ENCODE assay signal across 15 cellular contexts in genomic region chr14:69423279-69423678, GRCh38.
"Had no signal": no experiment of that assay in that cellular context is flagged by ENCODE, and none has a peak within 500 bp of the region (broad histone marks: within the 10 kb centered on the region; RNA-seq: fewer than 3 reads in every experiment).

No MANE protein-coding gene starts in this region.

- H3K27me3 ChIP-seq: colonic mucosa, gastrocnemius medialis, heart right ventricle, spleen, stomach had no signal

- H3K36me3 ChIP-seq: colonic mucosa, prostate gland, thoracic aorta had no signal

- H3K4me1 ChIP-seq: colonic mucosa, gastrocnemius medialis, prostate gland, stomach had no signal

- H3K9me3 ChIP-seq: colonic mucosa, gastrocnemius medialis, prostate gland, spleen, thoracic aorta had no signal

- H3K4me3 ChIP-seq: colonic mucosa, gastrocnemius medialis, heart right ventricle, lung, prostate gland, spleen, stomach, thoracic aorta had no signal

- ATAC-seq: activated CD4-positive, CD25-positive, alpha-beta regulatory T cell treated with anti-CD3 and anti-CD28 coated beads, Interleukin-2, amount 50 U/mL, for 24 hours; esophagus mucosa; gastrocnemius medialis; heart right ventricle; sciatic nerve had no signal

- H3K27ac ChIP-seq: colonic mucosa, gastrocnemius medialis, heart right ventricle, prostate gland, spleen, stomach, thoracic aorta had no signal

- DNase-seq: activated naive CD4-positive, alpha-beta T cell treated with Interleukin-2 at 50 U/mL for 16 hours; activated T-cell treated with anti-CD3 and anti-CD28 coated beads for 4 hours; colonic mucosa; gastrocnemius medialis; heart right ventricle; islet precursor cell; nephron progenitor cell; spleen; stomach had no signal
